Comparison of ENCODE assay signal across 20 cellular contexts in the genomic region with DNA sequence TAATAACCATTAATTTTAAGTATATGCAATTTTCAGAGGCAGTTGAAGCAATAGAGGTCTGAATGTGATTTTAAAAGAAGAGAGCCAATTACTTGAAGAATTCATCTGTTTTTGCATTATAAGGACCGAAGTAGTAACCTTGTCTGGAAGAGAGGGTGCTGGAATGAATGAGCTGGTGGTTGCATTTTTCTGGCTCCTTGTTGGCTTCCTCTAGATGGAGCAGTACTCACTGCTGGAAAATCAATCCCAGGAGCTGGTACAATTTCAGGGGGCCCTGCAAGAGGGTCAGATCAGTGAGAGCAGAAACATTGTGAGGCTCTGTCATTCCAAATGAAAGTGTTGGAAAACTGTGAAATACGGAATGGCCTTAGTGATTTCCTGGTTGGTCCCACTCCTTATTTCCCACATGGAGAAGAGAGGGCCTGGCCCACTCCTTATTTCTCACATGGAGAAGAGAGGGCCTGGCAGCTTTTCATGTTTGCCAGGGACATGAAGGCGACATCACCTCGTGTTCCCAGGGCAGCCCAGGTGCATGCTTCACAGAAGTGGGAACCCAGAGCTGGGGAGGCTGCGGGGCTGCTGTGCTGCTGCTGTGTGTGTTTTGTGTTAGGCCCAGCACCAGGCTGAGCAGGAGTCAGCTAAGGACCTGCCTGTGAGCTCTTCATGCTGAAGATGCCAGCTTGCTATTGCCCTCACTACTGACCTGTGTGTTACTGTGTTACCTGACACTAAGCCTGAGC.
DNase-seq lines count a peak whose midpoint lies in the region; ATAC-seq, FAIRE-seq and TF ChIP-seq lines count a peak whose summit lies in the region.
"Had no signal": no experiment of that assay in that cellular context is flagged by ENCODE, and none has a peak within 500 bp of the region (broad histone marks: within the 10 kb centered on the region; RNA-seq: fewer than 3 reads in every experiment).

No MANE protein-coding gene starts in this region.

- H2BK5ac ChIP-seq in H1 (ENCODE audit: low read depth, low read length) = no peak overlapping the region

- TF ChIP-seq CTCF in Loucy (conservative IDR thresholded peaks at IDR 0.05; ENCODE audit: low read length) = peak; percentile 36; the same call in 1 of the 2 replicates
- peak in 2 of 3 experiments; percentile 16 to 27; a peak in 2 of 4 replicates for TF ChIP-seq CTCF in H1 (IDR thresholded peaks at IDR 0.05; ENCODE audit: control extremely low read depth in 1 of 3, insufficient read depth in 1 of 3, low read depth in 1 of 3, low read length in 3 of 3)
- TF ChIP-seq CTCF in Peyer's patch (IDR thresholded peaks at IDR 0.05) = no peak
- no peak for TF ChIP-seq CTCF in coronary artery (IDR thresholded peaks at IDR 0.05)

- no peaks in the 10 kb centered on the region for H3F3A ChIP-seq in Loucy (ENCODE audit: low read depth)

- H3K27ac ChIP-seq in H1 (ENCODE audit: low read depth, low read length) = no peak overlapping the region
- H3K27ac ChIP-seq in Peyer's patch = no peak overlapping the region
- no peak overlapping the region for H3K27ac ChIP-seq in coronary artery

- no peak overlapping the region for H3K23ac ChIP-seq in H1 (ENCODE audit: insufficient read length)

- H3K9me3 ChIP-seq in Loucy (ENCODE audit: insufficient read depth, low read depth, low read length) (0 out of 2 replicates have a peak, but pooled peaks cover 3% of the 10 kb centered on the region), H1 (ENCODE audit: insufficient read depth in 2 of 2, low read depth in 1 of 2, low read length in 1 of 2) (no peaks in the 10 kb centered on the region), Peyer's patch (no peaks in the 10 kb centered on the region)
- H3K9me3 ChIP-seq: MG63 had no signal

- no peak for TF ChIP-seq EP300 in H1 (IDR thresholded peaks at IDR 0.05; ENCODE audit: borderline replicate concordance in 1 of 2, low read depth in 2 of 2, low read length in 2 of 2)

- no peak overlapping the region for H2BK20ac ChIP-seq in H1 (ENCODE audit: low read length)

- H2BK12ac ChIP-seq in H1 (ENCODE audit: low read depth, low read length) = no peak overlapping the region

- H3K27me3 ChIP-seq in Loucy (ENCODE audit: insufficient read depth, low read length, poor library complexity, severe bottlenecking) (no peaks in the 10 kb centered on the region), H1 (replicated peaks in 1 of 4; ENCODE audit: control insufficient read depth in 3 of 4, extremely low read depth in 1 of 4, insufficient read depth in 3 of 4, low read length in 3 of 4) (no peaks in the 10 kb centered on the region), Peyer's patch (no peaks in the 10 kb centered on the region)
- H3K27me3 ChIP-seq: MG63 had no signal

- H3K79me1 ChIP-seq in H1 (ENCODE audit: low read depth, low read length) = no peaks in the 10 kb centered on the region; the same call in 1 of the 2 replicates

- H2AFZ ChIP-seq in Loucy (ENCODE audit: low read length) (no peak overlapping the region; the same call in 1 of the 2 replicates), H1 (ENCODE audit: low read length) (no peak overlapping the region)

- CTCF ChIA-PET in H1 (lab: Charles Lee; ENCODE audit: partially characterized antibody) = interaction anchor here (0.6 to 4.0 kb wide), 9 partner anchors 7 to 401 kb away, joined by 3 to 31 read pairs (median 3); no protein-coding TSS in a partner anchor

- peak overlapping the region; percentile 15 for H4K91ac ChIP-seq in H1 (replicated peaks; ENCODE audit: insufficient read length, low read length)

- no peaks in the 10 kb centered on the region for H3K9me2 ChIP-seq in Loucy (replicated peaks; ENCODE audit: low read depth, low read length)

- H3K36me3 ChIP-seq in Loucy (ENCODE audit: insufficient read depth, low read length) = no peaks in the 10 kb centered on the region
- peaks cover 0 to 10% (median 6%) of the 10 kb centered on the region in 4 experiments; a peak in 5 of 8 replicates for H3K36me3 ChIP-seq in H1 (ENCODE audit: control insufficient read depth in 2 of 4, insufficient read depth in 4 of 4, low read length in 3 of 4)
- no peaks in the 10 kb centered on the region for H3K36me3 ChIP-seq in Peyer's patch
- H3K36me3 ChIP-seq: MG63 had no signal

- no peaks in the 10 kb centered on the region for H3K79me2 ChIP-seq in Loucy (ENCODE audit: insufficient read depth, low read length)
- H3K79me2 ChIP-seq in H1 (ENCODE audit: control insufficient read depth in 1 of 2, insufficient read depth in 2 of 2, low read length in 2 of 2) = peaks cover 0 to 3% of the 10 kb centered on the region in 2 experiments; a peak in 1 of 4 replicates

- H3K18ac ChIP-seq in H1 (ENCODE audit: extremely low read depth, low read length) = no peak overlapping the region

- H3K4me1 Mint-ChIP-seq in stimulated activated effector memory CD8-positive, alpha-beta T cell treated with anti-CD3 and anti-CD28 coated beads, Interleukin-12 subunit alpha, Interleukin-12 subunit beta, amount 100 ng/mL, for 72 hours = no peaks in the 10 kb centered on the region

- POLR2A ChIA-PET in H1 (lab: Charles Lee; ENCODE audit: partially characterized antibody) = no interaction called here

- TF ChIP-seq POLR2A in H1 (IDR thresholded peaks at IDR 0.05; ENCODE audit: control extremely low read depth in 1 of 2, low read depth in 2 of 2, low read length in 2 of 2) (no peak), Peyer's patch (IDR thresholded peaks at IDR 0.05) (no peak)

- no peak overlapping the region for H3K4me3 ChIP-seq in Loucy (ENCODE audit: low read length, poor library complexity, severe bottlenecking)
- no peak overlapping the region for H3K4me3 ChIP-seq in H1 (ENCODE audit: extremely low read depth in 1 of 4, insufficient read depth in 2 of 4, low read depth in 3 of 4, low read length in 4 of 4)
- no peak overlapping the region for H3K4me3 ChIP-seq in Peyer's patch
- H3K4me3 ChIP-seq in coronary artery = no peak overlapping the region
- H3K4me3 ChIP-seq: MG63 had no signal

- H3K36me3 Mint-ChIP-seq in stimulated activated effector memory CD8-positive, alpha-beta T cell treated with anti-CD3 and anti-CD28 coated beads, Interleukin-12 subunit alpha, Interleukin-12 subunit beta, amount 100 ng/mL, for 72 hours = no peaks in the 10 kb centered on the region

- H3K14ac ChIP-seq in H1 (ENCODE audit: insufficient read length) = no peak overlapping the region

- no peak overlapping the region for H3K27ac Mint-ChIP-seq in stimulated activated effector memory CD8-positive, alpha-beta T cell treated with anti-CD3 and anti-CD28 coated beads, Interleukin-12 subunit alpha, Interleukin-12 subunit beta, amount 100 ng/mL, for 72 hours
- H3K27ac Mint-ChIP-seq: T-helper 1 cell treated with Interleukin-12 subunit alpha and Interleukin-12 subunit beta and Interleukin-4 antibody, amounts not matched to agents 30 μg/mL and 1 μg/mL, for 36 hours had no signal

- no peak for FAIRE-seq in H1 (lab: Jason Lieb, UNC)
- FAIRE-seq: D721Med, H54, HTR-8/SVneo had no signal

- H3K4me1 ChIP-seq in Loucy (ENCODE audit: insufficient read depth, low read length, poor library complexity, severe bottlenecking) (no peaks in the 10 kb centered on the region), H1 (replicated peaks in 1 of 4; ENCODE audit: control insufficient read depth in 3 of 4, insufficient read depth in 4 of 4, low read length in 3 of 4) (no peaks in the 10 kb centered on the region), Peyer's patch (no peaks in the 10 kb centered on the region)

- H2BK15ac ChIP-seq in H1 (ENCODE audit: low read length) = no peak overlapping the region

- H4K5ac ChIP-seq in H1 (ENCODE audit: insufficient read length, low read depth, low read length) = no peak overlapping the region

- no peak overlapping the region for H3K4ac ChIP-seq in H1 (replicated peaks; ENCODE audit: insufficient read length, low read depth, low read length)

- peaks cover 4% of the 10 kb centered on the region for H3K9me3 Mint-ChIP-seq in stimulated activated effector memory CD8-positive, alpha-beta T cell treated with anti-CD3 and anti-CD28 coated beads, Interleukin-12 subunit alpha, Interleukin-12 subunit beta, amount 100 ng/mL, for 72 hours

- no peak overlapping the region for H2AK5ac ChIP-seq in H1 (ENCODE audit: low read depth, low read length)

- 0 out of 2 replicates have a peak, but pooled peaks cover 2% of the 10 kb centered on the region for H3K23me2 ChIP-seq in H1 (ENCODE audit: low read depth, low read length)

- H3K4me3 Mint-ChIP-seq in stimulated activated effector memory CD8-positive, alpha-beta T cell treated with anti-CD3 and anti-CD28 coated beads, Interleukin-12 subunit alpha, Interleukin-12 subunit beta, amount 100 ng/mL, for 72 hours = no peak overlapping the region
- H3K4me3 Mint-ChIP-seq: T-helper 1 cell treated with Interleukin-12 subunit alpha and Interleukin-12 subunit beta and Interleukin-4 antibody, amounts not matched to agents 30 μg/mL and 1 μg/mL, for 36 hours had no signal

- H4K8ac ChIP-seq in H1 (ENCODE audit: extremely low read depth, insufficient read depth, low read length) = no peak overlapping the region

- DNase-seq in COLO668 (lab: John Stamatoyannopoulos, UW; ENCODE audit: unreplicated experiment) (peak; percentile 15), H1 (ENCODE audit: low read depth in 1 of 2, low spot score in 2 of 2) (no peak), Peyer's patch (no peak), coronary artery (ENCODE audit: low spot score) (no peak)
- no peak for DNase-seq in stimulated activated effector memory CD8-positive, alpha-beta T cell treated with anti-CD3 and anti-CD28 coated beads, Interleukin-12 subunit alpha, Interleukin-12 subunit beta, amount 100 ng/mL, for 72 hours (ENCODE audit: low spot score in 2 of 2)
- DNase-seq: KBM-7, MG63, NCI-H1105 treated with DMSO at 0.1 percent for 48 hours, NCI-H146, NCI-H1930, NCI-H2227 treated with DMSO at 0.1 percent for 48 hours, NCI-H526 treated with DMSO at 0.1 percent for 48 hours, SHP77 treated with DMSO at 0.1 percent for 48 hours had no signal

- H3K56ac ChIP-seq in H1 (replicated peaks; ENCODE audit: insufficient read length, low read depth, low read length) = no peak overlapping the region

- peak; percentile 14 to 24; a peak in 3 of 4 replicates for TF ChIP-seq RAD21 in H1 (IDR thresholded peaks at IDR 0.05 in 1 of 2, conservative IDR thresholded peaks at IDR 0.05 in 1 of 2; ENCODE audit: low read depth in 2 of 2, low read length in 2 of 2)

- 58% methylated on average over 5 of the region's 5 CpGs; no CpG with 5 or more reads in 1 of the 2 experiments for WGBS in H1 (ENCODE audit: extremely low coverage in 1 of 2, insufficient coverage in 1 of 2, insufficient read length in 1 of 2, insufficient replicate concordance in 2 of 2, low coverage in 1 of 2, low lambda C conversion rate in 2 of 2, missing lambda C conversion rate in 1 of 2), 2 experiments

- H3K9ac ChIP-seq in Loucy (ENCODE audit: low read depth, low read length, poor library complexity, severe bottlenecking) = no peak overlapping the region
- no peak overlapping the region for H3K9ac ChIP-seq in H1 (replicated peaks in 1 of 4; ENCODE audit: extremely low read depth in 1 of 4, low read depth in 3 of 4, low read length in 3 of 4)

- no peak overlapping the region for H3K4me2 ChIP-seq in Loucy (ENCODE audit: low read depth, low read length, poor library complexity, severe bottlenecking)
- no peak overlapping the region for H3K4me2 ChIP-seq in H1 (ENCODE audit: insufficient read depth in 1 of 2, low read depth in 2 of 2, low read length in 2 of 2)

- H2BK120ac ChIP-seq in H1 (replicated peaks; ENCODE audit: low read depth, low read length) = no peak overlapping the region

- H4K20me1 ChIP-seq in Loucy (ENCODE audit: insufficient read depth, low read length, poor library complexity, severe bottlenecking) (no peaks in the 10 kb centered on the region), H1 (replicated peaks in 1 of 2; ENCODE audit: control insufficient read depth in 1 of 2, insufficient read depth in 2 of 2, low read length in 2 of 2) (no peaks in the 10 kb centered on the region)

- peak; percentile 34 for ATAC-seq in stimulated activated effector memory CD8-positive, alpha-beta T cell treated with anti-CD3 and anti-CD28 coated beads, Interleukin-12 subunit alpha, Interleukin-12 subunit beta, amount 100 ng/mL, for 72 hours
- ATAC-seq in GM21737 (IDR thresholded peaks at IDR 0.05; ENCODE audit: unreplicated experiment) = no peak
- ATAC-seq: Panc1 had no signal

Comparison
In these comparisons a context has a peak if more than half of its experiments do, and no peak if none do; other contexts are left out.
1. CTCF ChIP-seq: peak in Loucy (single experiment) and H1 (2 of 3); none in Peyer's patch (0 of 6) and coronary artery (single experiment).